16 cellular contexts compared by ENCODE assay signal in the genomic region with DNA sequence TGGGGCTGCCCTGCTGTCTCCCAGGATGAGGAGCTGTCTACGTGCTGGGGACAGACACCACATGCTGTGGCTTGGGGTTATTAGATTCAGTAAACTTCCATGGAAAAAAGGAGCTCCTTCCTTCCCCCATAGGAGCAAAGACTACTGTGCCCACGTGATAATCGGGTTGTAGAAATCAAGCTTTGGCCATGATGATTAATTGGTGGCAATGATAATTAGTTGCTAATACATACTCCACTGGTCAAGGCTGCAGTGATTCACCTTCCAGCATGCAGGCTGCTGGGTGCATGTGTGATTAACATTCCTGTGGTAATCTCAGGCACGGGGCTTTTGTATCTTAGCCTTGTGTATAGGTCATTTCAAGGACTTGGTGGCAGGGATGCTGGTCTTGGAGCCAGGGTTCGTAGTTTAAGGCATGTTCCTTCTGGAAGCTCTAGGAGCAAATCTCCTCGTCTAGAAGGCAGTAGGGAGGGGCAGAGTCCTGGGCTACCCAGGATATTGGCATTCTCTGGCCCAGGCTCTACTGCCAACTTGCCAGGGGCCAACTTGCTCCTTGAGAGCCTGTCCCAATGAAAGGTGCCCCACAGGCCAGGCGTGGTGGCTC. TPM values are rescaled to one million over a fixed set of nuclear protein-coding genes. Genes with fewer than 3 reads are reported as not detected.
DNase-seq lines count a peak whose midpoint lies in the region; ATAC-seq and TF ChIP-seq lines count a peak whose summit lies in the region.
"Had no signal": no experiment of that assay in that cellular context is flagged by ENCODE, and none has a peak within 500 bp of the region (broad histone marks: within the 10 kb centered on the region; RNA-seq: fewer than 3 reads in every experiment).

No MANE protein-coding gene starts in this region.

- H3K4me1 ChIP-seq in adipocyte (ENCODE audit: control insufficient read depth, insufficient read depth, low read length) = peaks cover 20% of the 10 kb centered on the region

- no peaks in the 10 kb centered on the region for H3K9me3 ChIP-seq in adipocyte (ENCODE audit: control insufficient read depth, low read length)
- H3K9me3 ChIP-seq: Peyer's patch had no signal

- peaks cover 22% of the 10 kb centered on the region for H3K36me3 Mint-ChIP-seq in HFFc6 (ENCODE audit: low read depth)
- H3K36me3 Mint-ChIP-seq in activated CD4-positive, alpha-beta memory T cell treated with anti-CD3 and anti-CD28 coated beads for 36 hours = peaks cover 4% of the 10 kb centered on the region

- CTCF ChIA-PET in activated CD4-positive, alpha-beta memory T cell treated with anti-CD3 and anti-CD28 coated beads for 36 hours (lab: Charles Lee) = interaction anchor here (0.6 to 1.2 kb wide), 2 partner anchors 96 to 1489 kb away, joined by 4 read pairs; no protein-coding TSS in a partner anchor

- in situ Hi-C loops in ACHN (cut with HindIII; ENCODE audit: low pct_ligation_motif_present, low pct_unique_long_range_greater_than_20kb, low sequenced_read_pairs) = no loop called here

- intact Hi-C loops in activated CD4-positive, alpha-beta memory T cell treated with anti-CD3 and anti-CD28 coated beads for 36 hours (cut with micrococcal nuclease) = no loop called here

- no peak for ATAC-seq in GM21825 (IDR thresholded peaks at IDR 0.05; ENCODE audit: unreplicated experiment)
- ATAC-seq: effector memory CD8-positive, alpha-beta T cell had no signal

- H3K4me1 Mint-ChIP-seq in HFFc6 (ENCODE audit: low read depth) = peaks cover 71% of the 10 kb centered on the region
- no peaks in the 10 kb centered on the region for H3K4me1 Mint-ChIP-seq in activated CD4-positive, alpha-beta memory T cell treated with anti-CD3 and anti-CD28 coated beads for 36 hours (ENCODE audit: low read depth)

- H3K9me3 Mint-ChIP-seq in HFFc6 = peaks cover 10% of the 10 kb centered on the region
- H3K9me3 Mint-ChIP-seq in activated CD4-positive, alpha-beta memory T cell treated with anti-CD3 and anti-CD28 coated beads for 36 hours = no peaks in the 10 kb centered on the region
- H3K9me3 Mint-ChIP-seq: effector memory CD8-positive, alpha-beta T cell had no signal

- no peak overlapping the region for H3K9ac ChIP-seq in adipocyte (ENCODE audit: low read length)

- H3K4me3 Mint-ChIP-seq in HFFc6 = peak overlapping the region; percentile 53
- no peak overlapping the region for H3K4me3 Mint-ChIP-seq in activated CD4-positive, alpha-beta memory T cell treated with anti-CD3 and anti-CD28 coated beads for 36 hours
- H3K4me3 Mint-ChIP-seq: effector memory CD8-positive, alpha-beta T cell had no signal

- POLR2A ChIA-PET in activated CD4-positive, alpha-beta memory T cell treated with anti-CD3 and anti-CD28 coated beads for 36 hours (lab: Charles Lee) = interaction anchor here (0.6 kb wide), 1 partner anchor 267 kb away, joined by 3 read pairs; no protein-coding TSS in a partner anchor

- H3K27me3 Mint-ChIP-seq in HFFc6 (ENCODE audit: insufficient read depth) = no peaks in the 10 kb centered on the region
- H3K27me3 Mint-ChIP-seq in activated CD4-positive, alpha-beta memory T cell treated with anti-CD3 and anti-CD28 coated beads for 36 hours = no peaks in the 10 kb centered on the region
- H3K27me3 Mint-ChIP-seq: effector memory CD8-positive, alpha-beta T cell had no signal

- H3K4me3 ChIP-seq in adipocyte (ENCODE audit: low read length) = no peak overlapping the region
- H3K4me3 ChIP-seq: Peyer's patch had no signal

- peaks cover 11% of the 10 kb centered on the region for H3K36me3 ChIP-seq in adipocyte (ENCODE audit: control insufficient read depth, insufficient read depth, low read length, severe bottlenecking)

- no peaks in the 10 kb centered on the region for H3K27me3 ChIP-seq in adipocyte (replicated peaks; ENCODE audit: control insufficient read depth, insufficient read depth, low read length)
- H3K27me3 ChIP-seq: Peyer's patch had no signal

- peak overlapping the region; percentile 85 for H3K27ac Mint-ChIP-seq in HFFc6
- no peak overlapping the region for H3K27ac Mint-ChIP-seq in activated CD4-positive, alpha-beta memory T cell treated with anti-CD3 and anti-CD28 coated beads for 36 hours

- no peak for TF ChIP-seq CTCF in HFFc6 (IDR thresholded peaks at IDR 0.05)

- peak; percentile 67 for DNase-seq in ACHN
- peak; percentile 96 for DNase-seq in HFFc6
- DNase-seq in adipocyte (ENCODE audit: low read depth) = peak; percentile 44
- DNase-seq in hepatic stellate cell (ENCODE audit: low spot score) = peak; percentile 90
- no peak for DNase-seq in mucosa of gallbladder (ENCODE audit: low spot score)
- DNase-seq in activated CD4-positive, alpha-beta memory T cell treated with anti-CD3 and anti-CD28 coated beads for 36 hours = no peak
- DNase-seq in stimulated activated CD4-positive, alpha-beta T cell treated with anti-CD3 and anti-CD28 coated beads, Interleukin-12 subunit alpha, Interleukin-12 subunit beta, amount 100 ng/mL, for 4 hours = no peak
- DNase-seq: activated CD4-positive, CD25-positive, alpha-beta regulatory T cell; activated gamma-delta T cell treated with Interleukin-2 at 50 U/mL for 16 hours; AML-193; effector memory CD8-positive, alpha-beta T cell; Peyer's patch; stimulated activated CD4-positive, alpha-beta T cell treated with anti-CD3 and anti-CD28 coated beads, Interleukin-4, amount 100 ng/mL, for 1 hour had no signal

RNA-seq across cellular contexts. Expression of a gene that starts 41.4 kb away (rescaled TPM):
- total RNA-seq in HFFc6 (2021; fragmentation: NEBNext Ultra II Directional; extraction: Animal tissue kit (Norgen Biotek cat#: 25700)) = 10 to 100 TPM; 17.4 to 30.6 (median 27.8) TPM
- 31.1 TPM for total RNA-seq in mucosa of gallbladder
- 10 to 100 TPM; 18.3 to 19.7 TPM for total RNA-seq in activated CD4-positive, alpha-beta memory T cell treated with anti-CD3 and anti-CD28 coated beads for 36 hours

RNA-seq across cellular contexts. Expression of a gene that starts 56.8 kb away (rescaled TPM):
- total RNA-seq in HFFc6 (2021; fragmentation: NEBNext Ultra II Directional; extraction: Animal tissue kit (Norgen Biotek cat#: 25700)) = not detected
- 0.32 TPM for total RNA-seq in mucosa of gallbladder
- total RNA-seq in activated CD4-positive, alpha-beta memory T cell treated with anti-CD3 and anti-CD28 coated beads for 36 hours = not detected
- total RNA-seq: osteocyte, temporal lobe had no signal

Comparison
In these comparisons a context has a peak if more than half of its experiments do, and no peak if none do; other contexts are left out.
1. DNase-seq: peak in ACHN (single experiment), HFFc6 (single experiment), adipocyte (single experiment) and hepatic stellate cell (single experiment); none in mucosa of gallbladder (single experiment), activated CD4-positive, alpha-beta memory T cell treated with anti-CD3 and anti-CD28 coated beads for 36 hours (single experiment) and stimulated activated CD4-positive, alpha-beta T cell treated with anti-CD3 and anti-CD28 coated beads, Interleukin-12 subunit alpha, Interleukin-12 subunit beta, amount 100 ng/mL, for 4 hours (single experiment).